21 cellular contexts compared by ENCODE assay signal in the genomic region with DNA sequence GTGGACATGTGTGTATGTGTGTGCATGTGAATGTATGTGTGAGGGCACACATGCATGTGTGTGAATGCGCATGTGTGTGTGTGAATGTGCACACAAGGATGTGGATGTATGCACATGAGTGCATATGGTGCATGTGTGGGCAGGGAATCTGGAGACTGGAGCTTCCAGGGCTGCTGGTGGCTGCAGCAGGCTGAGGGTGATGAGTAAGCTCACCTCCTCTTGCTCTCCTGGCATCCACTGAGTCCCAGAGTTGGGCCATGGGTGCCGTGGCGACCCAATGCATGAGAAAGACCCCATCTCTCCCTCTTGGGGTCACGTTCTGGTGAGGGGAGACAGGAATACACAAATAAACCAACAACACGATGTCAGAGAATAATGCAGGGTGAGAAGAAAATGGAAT. TPM values are rescaled to one million over a fixed set of nuclear protein-coding genes. Genes with fewer than 3 reads are reported as not detected.
"Had no signal": no experiment of that assay in that cellular context is flagged by ENCODE, and none has a peak within 500 bp of the region (broad histone marks: within the 10 kb centered on the region; RNA-seq: fewer than 3 reads in every experiment).

No MANE protein-coding gene starts in this region.

- H3K4me1 Mint-ChIP-seq: activated CD4-positive, alpha-beta memory T cell treated with anti-CD3 and anti-CD28 coated beads, Interleukin-2, amount 10 ng/mL, durations not matched to agents 7 days and 5 days; activated T-helper 17 cell treated with anti-CD3 and anti-CD28 coated beads, Interleukin-2, amount 50 U/mL, for 72 hours; T-cell had no signal

- H3K9me3 ChIP-seq: esophagus squamous epithelium had no signal

- H3K4me3 Mint-ChIP-seq: activated CD4-positive, alpha-beta memory T cell treated with anti-CD3 and anti-CD28 coated beads, Interleukin-2, amount 10 ng/mL, durations not matched to agents 7 days and 5 days; activated CD8-positive, alpha-beta memory T cell treated with anti-CD3 and anti-CD28 coated beads, Interleukin-2, amount 10 ng/mL, durations not matched to agents 7 days and 5 days; activated naive CD8-positive, alpha-beta T cell treated with anti-CD3 and anti-CD28 coated beads, Interleukin-2, amount 10 ng/mL, durations not matched to agents 7 days and 5 days; activated T-helper 17 cell treated with anti-CD3 and anti-CD28 coated beads, Interleukin-2, amount 50 U/mL, for 72 hours; brain; naive thymus-derived CD4-positive, alpha-beta T cell; T-cell had no signal

- H3K36me3 Mint-ChIP-seq: activated CD8-positive, alpha-beta memory T cell treated with anti-CD3 and anti-CD28 coated beads, Interleukin-2, amount 10 ng/mL, durations not matched to agents 7 days and 5 days; activated naive CD8-positive, alpha-beta T cell treated with anti-CD3 and anti-CD28 coated beads, Interleukin-2, amount 10 ng/mL, durations not matched to agents 7 days and 5 days; brain; naive thymus-derived CD4-positive, alpha-beta T cell; T-cell had no signal

- H3K27ac Mint-ChIP-seq: activated CD4-positive, alpha-beta memory T cell treated with anti-CD3 and anti-CD28 coated beads, Interleukin-2, amount 10 ng/mL, durations not matched to agents 7 days and 5 days; activated CD8-positive, alpha-beta memory T cell treated with anti-CD3 and anti-CD28 coated beads, Interleukin-2, amount 10 ng/mL, durations not matched to agents 7 days and 5 days; activated naive CD8-positive, alpha-beta T cell treated with anti-CD3 and anti-CD28 coated beads, Interleukin-2, amount 10 ng/mL, durations not matched to agents 7 days and 5 days; activated T-helper 17 cell treated with anti-CD3 and anti-CD28 coated beads, Interleukin-2, amount 50 U/mL, for 72 hours; naive thymus-derived CD4-positive, alpha-beta T cell; T-cell had no signal

- DNase-seq: activated CD4-positive, alpha-beta memory T cell treated with anti-CD3 and anti-CD28 coated beads, Interleukin-2, amount 10 ng/mL, durations not matched to agents 7 days and 5 days; activated CD4-positive, alpha-beta T cell treated with anti-CD3 and anti-CD28 coated beads for 48 hours; activated CD4-positive, CD25-positive, alpha-beta regulatory T cell; activated CD8-positive, alpha-beta memory T cell treated with anti-CD3 and anti-CD28 coated beads, Interleukin-2, amount 10 ng/mL, durations not matched to agents 7 days and 5 days; activated naive CD4-positive, alpha-beta T cell treated with Interleukin-2 at 50 U/mL for 16 hours; activated naive CD8-positive, alpha-beta T cell treated with anti-CD3 and anti-CD28 coated beads, Interleukin-2, amount 10 ng/mL, durations not matched to agents 7 days and 5 days; amygdala; dermis blood vessel endothelial cell; effector memory CD4-positive, alpha-beta T cell; esophagus squamous epithelium; mesendoderm; naive thymus-derived CD4-positive, alpha-beta T cell; posterior cingulate gyrus; stimulated activated CD4-positive, alpha-beta T cell treated with anti-CD3 and anti-CD28 coated beads, Interleukin-12 subunit alpha, Interleukin-12 subunit beta, amount 100 ng/mL, for 4 hours; stimulated activated CD4-positive, alpha-beta T cell treated with anti-CD3 and anti-CD28 coated beads, Interleukin-1b, Interleukin-23, amount 100 ng/mL, for 48 hours; stimulated activated naive CD4-positive, alpha-beta T cell treated with Interleukin-2 at 50 U/mL for 16 hours; substantia nigra; T-cell; trophoblast cell had no signal

- ATAC-seq: activated CD8-positive, alpha-beta memory T cell treated with anti-CD3 and anti-CD28 coated beads, Interleukin-2, amount 10 ng/mL, durations not matched to agents 7 days and 5 days; activated T-helper 17 cell treated with anti-CD3 and anti-CD28 coated beads, Interleukin-2, amount 50 U/mL, for 72 hours; naive thymus-derived CD4-positive, alpha-beta T cell; T-cell had no signal

- H3K4me3 ChIP-seq: esophagus squamous epithelium had no signal

- H3K9me3 Mint-ChIP-seq: activated CD4-positive, alpha-beta memory T cell treated with anti-CD3 and anti-CD28 coated beads, Interleukin-2, amount 10 ng/mL, durations not matched to agents 7 days and 5 days; activated naive CD8-positive, alpha-beta T cell treated with anti-CD3 and anti-CD28 coated beads, Interleukin-2, amount 10 ng/mL, durations not matched to agents 7 days and 5 days; naive thymus-derived CD4-positive, alpha-beta T cell had no signal

- H3K36me3 ChIP-seq: esophagus squamous epithelium had no signal

RNA-seq across cellular contexts. Expression of a gene that starts 33.3 kb away (rescaled TPM):
- total RNA-seq: activated CD4-positive, alpha-beta memory T cell treated with anti-CD3 and anti-CD28 coated beads, Interleukin-2, amount 10 ng/mL, durations not matched to agents 7 days and 5 days; activated CD8-positive, alpha-beta memory T cell treated with anti-CD3 and anti-CD28 coated beads, Interleukin-2, amount 10 ng/mL, durations not matched to agents 7 days and 5 days; activated naive CD8-positive, alpha-beta T cell treated with anti-CD3 and anti-CD28 coated beads, Interleukin-2, amount 10 ng/mL, durations not matched to agents 7 days and 5 days; activated T-helper 17 cell treated with anti-CD3 and anti-CD28 coated beads, Interleukin-2, amount 50 U/mL, for 72 hours had no signal
- polyA plus RNA-seq: naive thymus-derived CD4-positive, alpha-beta T cell had no signal
